ENCODE assay signal across 2 cellular contexts in genomic region chr1:188497020-188497419, GRCh38.
TF ChIP-seq lines count a peak whose summit lies in the region.

No MANE protein-coding gene starts in this region.

TF ChIP-seq in SK-N-SH, 30 proteins besides CTCF, POLR2A, EP300 and RAD21 (continued from another document):
- TF ChIP-seq, protein P1, sequence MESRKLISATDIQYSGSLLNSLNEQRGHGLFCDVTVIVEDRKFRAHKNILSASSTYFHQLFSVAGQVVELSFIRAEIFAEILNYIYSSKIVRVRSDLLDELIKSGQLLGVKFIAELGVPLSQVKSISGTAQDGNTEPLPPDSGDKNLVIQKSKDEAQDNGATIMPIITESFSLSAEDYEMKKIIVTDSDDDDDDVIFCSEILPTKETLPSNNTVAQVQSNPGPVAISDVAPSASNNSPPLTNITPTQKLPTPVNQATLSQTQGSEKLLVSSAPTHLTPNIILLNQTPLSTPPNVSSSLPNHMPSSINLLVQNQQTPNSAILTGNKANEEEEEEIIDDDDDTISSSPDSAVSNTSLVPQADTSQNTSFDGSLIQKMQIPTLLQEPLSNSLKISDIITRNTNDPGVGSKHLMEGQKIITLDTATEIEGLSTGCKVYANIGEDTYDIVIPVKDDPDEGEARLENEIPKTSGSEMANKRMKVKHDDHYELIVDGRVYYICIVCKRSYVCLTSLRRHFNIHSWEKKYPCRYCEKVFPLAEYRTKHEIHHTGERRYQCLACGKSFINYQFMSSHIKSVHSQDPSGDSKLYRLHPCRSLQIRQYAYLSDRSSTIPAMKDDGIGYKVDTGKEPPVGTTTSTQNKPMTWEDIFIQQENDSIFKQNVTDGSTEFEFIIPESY (IDR thresholded peaks at IDR 0.05; ENCODE audit: borderline replicate concordance, low read depth) = no peak
- 0 out of 2 replicates have a peak, but pooled peaks have one; percentile 13 for TF ChIP-seq RCOR1 (IDR thresholded peaks at IDR 0.05; ENCODE audit: low read length)
- TF ChIP-seq FOXM1 (IDR thresholded peaks at IDR 0.05; ENCODE audit: low read depth) = no peak

TF ChIP-seq in SK-N-SH treated with all-trans-retinoic acid at 6 μM for 48 hours, 23 proteins besides CTCF, POLR2A, EP300 and RAD21 (continued from another document):
- TF ChIP-seq TOX (CRISPR knock-in tag; IDR thresholded peaks at IDR 0.05; ENCODE audit: borderline replicate concordance) = no peak
- no peak for TF ChIP-seq ZNF70 (CRISPR knock-in tag; IDR thresholded peaks at IDR 0.05)
